Comparison of ENCODE assay signal across 26 cellular contexts in the genomic region with DNA sequence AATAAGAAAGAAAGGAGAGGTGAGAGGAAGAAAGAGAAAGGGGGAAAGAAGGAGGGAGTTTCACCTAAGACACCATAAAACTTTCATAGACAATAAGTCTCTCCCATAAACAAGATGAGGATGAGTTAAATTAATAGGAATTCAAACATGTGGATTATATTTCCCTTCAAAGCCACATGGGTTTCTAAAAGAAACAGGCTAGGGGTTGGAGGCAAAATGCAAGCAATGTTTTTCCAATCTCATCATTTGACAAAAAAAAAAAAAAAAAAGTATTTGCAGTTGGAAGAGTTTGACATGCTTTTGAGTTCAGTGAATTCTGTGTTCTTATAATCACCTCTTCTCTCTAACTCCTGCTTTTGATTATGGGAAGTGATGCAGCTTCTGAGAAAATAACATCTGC.
A peak's percentile ranks its signal among the peaks of the same experiment; 100 is the strongest.
DNase-seq lines count a peak whose midpoint lies in the region; ATAC-seq and TF ChIP-seq lines count a peak whose summit lies in the region.
"Had no signal": no experiment of that assay in that cellular context is flagged by ENCODE, and none has a peak within 500 bp of the region (broad histone marks: within the 10 kb centered on the region; RNA-seq: fewer than 3 reads in every experiment).

No MANE protein-coding gene starts in this region.

- H3K36me3 Mint-ChIP-seq in activated T-cell treated with anti-CD3 and anti-CD28 coated beads, Interleukin-2, amount 50 U/mL, for 72 hours (ENCODE audit: insufficient read depth in 2 of 2), result no peaks in the 10 kb centered on the region
- H3K36me3 Mint-ChIP-seq: stimulated activated naive B cell treated with anti-CD40 and anti-IgM and Interleukin-4, amounts not matched to agents 10 μg/mL and 1 μg/mL and 100 μg/mL, for 72 hours had no signal

- no peak overlapping the region for H3K4me3 Mint-ChIP-seq in activated T-cell treated with anti-CD3 and anti-CD28 coated beads, Interleukin-2, amount 50 U/mL, for 72 hours
- H3K4me3 Mint-ChIP-seq: activated CD8-positive, alpha-beta T cell treated with anti-CD3 and anti-CD28 coated beads for 36 hours; activated T-cell treated with anti-CD3 and anti-CD28 coated beads, Interleukin-2, amount 50 U/mL, for 24 hours; central memory CD8-positive, alpha-beta T cell; stimulated activated naive B cell treated with anti-CD40 and anti-IgM and Interleukin-4, amounts not matched to agents 10 μg/mL and 1 μg/mL and 100 μg/mL, for 72 hours had no signal

- H3K4me3 ChIP-seq in fibroblast of mammary gland (ENCODE audit: control insufficient read depth, low read depth, low read length), result no peak overlapping the region
- H3K4me3 ChIP-seq: BLaER1, dorsolateral prefrontal cortex, HAP-1, smooth muscle cell, testis, uterus had no signal

- H3K27me3 Mint-ChIP-seq in activated T-cell treated with anti-CD3 and anti-CD28 coated beads, Interleukin-2, amount 50 U/mL, for 72 hours (ENCODE audit: low read depth), result peaks cover 4% of the 10 kb centered on the region

- no peak overlapping the region for H3K27ac Mint-ChIP-seq in activated T-cell treated with anti-CD3 and anti-CD28 coated beads, Interleukin-2, amount 50 U/mL, for 72 hours
- H3K27ac Mint-ChIP-seq: activated CD8-positive, alpha-beta T cell treated with anti-CD3 and anti-CD28 coated beads for 36 hours; activated T-cell treated with anti-CD3 and anti-CD28 coated beads, Interleukin-2, amount 50 U/mL, for 24 hours; stimulated activated naive B cell treated with anti-CD40 and anti-IgM and Interleukin-4, amounts not matched to agents 10 μg/mL and 1 μg/mL and 100 μg/mL, for 72 hours had no signal

- ATAC-seq in HG03045 (IDR thresholded peaks at IDR 0.05; ENCODE audit: unreplicated experiment), result no peak
- no peak for ATAC-seq in activated T-cell treated with anti-CD3 and anti-CD28 coated beads, Interleukin-2, amount 50 U/mL, for 72 hours (replicated peaks in 1 of 2)
- ATAC-seq: activated CD4-positive, CD25-positive, alpha-beta regulatory T cell treated with anti-CD3 and anti-CD28 coated beads, Interleukin-2, amount 50 U/mL, for 24 hours; activated CD8-positive, alpha-beta T cell treated with anti-CD3 and anti-CD28 coated beads for 36 hours; Right ventricle myocardium inferior; stimulated activated naive B cell treated with anti-CD40 and anti-IgM and Interleukin-4, amounts not matched to agents 10 μg/mL and 1 μg/mL and 100 μg/mL, for 72 hours had no signal

- no peaks in the 10 kb centered on the region for H3K4me1 Mint-ChIP-seq in activated T-cell treated with anti-CD3 and anti-CD28 coated beads, Interleukin-2, amount 50 U/mL, for 72 hours (ENCODE audit: low read depth)
- H3K4me1 Mint-ChIP-seq: central memory CD8-positive, alpha-beta T cell; stimulated activated naive B cell treated with anti-CD40 and anti-IgM and Interleukin-4, amounts not matched to agents 10 μg/mL and 1 μg/mL and 100 μg/mL, for 72 hours had no signal

- TF ChIP-seq CTCF in fibroblast of mammary gland (conservative IDR thresholded peaks at IDR 0.05; ENCODE audit: control insufficient read depth, insufficient read depth, low read depth, low read length), result no peak

- peak; percentile 22 for DNase-seq in ELR (ENCODE audit: low read depth)
- DNase-seq in M059J (ENCODE audit: low read depth), result peak; percentile 52
- peak; percentile 85 for DNase-seq in fibroblast of mammary gland (ENCODE audit: low read depth)
- no peak for DNase-seq in activated T-cell treated with anti-CD3 and anti-CD28 coated beads for 4 hours
- DNase-seq in stimulated activated naive CD4-positive, alpha-beta T cell treated with Interleukin-2 at 50 U/mL for 16 hours (lab: John Stamatoyannopoulos, UW), result no peak
- DNase-seq in activated T-cell treated with anti-CD3 and anti-CD28 coated beads, Interleukin-2, amount 50 U/mL, for 72 hours, result no peak
- DNase-seq: activated CD8-positive, alpha-beta T cell treated with anti-CD3 and anti-CD28 coated beads for 36 hours; activated naive CD4-positive, alpha-beta T cell treated with anti-CD3 and anti-CD28 coated beads, Interleukin-2, amount 50 U/mL, for 16 hours; activated T-cell treated with anti-CD3 and anti-CD28 coated beads, Interleukin-2, amount 50 U/mL, for 24 hours; anterior cingulate cortex; dorsolateral prefrontal cortex; Karpas-422; NCI-H1105; NCI-H2081; occipital lobe; OCI-M1; stimulated activated naive B cell treated with anti-CD40 and anti-IgM and Interleukin-4, amounts not matched to agents 10 μg/mL and 1 μg/mL and 100 μg/mL, for 72 hours; testis; uterus had no signal

- H3K9me3 Mint-ChIP-seq in activated T-cell treated with anti-CD3 and anti-CD28 coated beads, Interleukin-2, amount 50 U/mL, for 72 hours, result no peaks in the 10 kb centered on the region
- H3K9me3 Mint-ChIP-seq: activated CD8-positive, alpha-beta T cell treated with anti-CD3 and anti-CD28 coated beads for 36 hours; activated T-cell treated with anti-CD3 and anti-CD28 coated beads, Interleukin-2, amount 50 U/mL, for 24 hours; central memory CD8-positive, alpha-beta T cell; stimulated activated naive B cell treated with anti-CD40 and anti-IgM and Interleukin-4, amounts not matched to agents 10 μg/mL and 1 μg/mL and 100 μg/mL, for 72 hours had no signal

Comparison
In these comparisons a context has a peak if more than half of its experiments do, and no peak if none do; other contexts are left out.
1. DNase-seq: peak in ELR (single experiment), M059J (single experiment) and fibroblast of mammary gland (single experiment); none in activated T-cell treated with anti-CD3 and anti-CD28 coated beads for 4 hours (single experiment), stimulated activated naive CD4-positive, alpha-beta T cell treated with Interleukin-2 at 50 U/mL for 16 hours (single experiment) and activated T-cell treated with anti-CD3 and anti-CD28 coated beads, Interleukin-2, amount 50 U/mL, for 72 hours (0 of 2).